ENCODE assay signal across 8 cellular contexts in genomic region chr7:143345428-143345900, GRCh38. TPM values are rescaled to one million over a fixed set of nuclear protein-coding genes. Genes with fewer than 3 reads are reported as not detected.
A peak's percentile ranks its signal among the peaks of the same experiment; 100 is the strongest.
DNase-seq lines count a peak whose midpoint lies in the region; FAIRE-seq and TF ChIP-seq lines count a peak whose summit lies in the region.

No MANE protein-coding gene starts in this region.

- peaks cover 4% of the 10 kb centered on the region for H3K27me3 Mint-ChIP-seq in activated naive CD8-positive, alpha-beta T cell

- TF ChIP-seq POLR2A in GM12892 (IDR thresholded peaks at IDR 0.05; ENCODE audit: low read depth, low read length): no peak

- peaks cover 6% of the 10 kb centered on the region for H3K4me1 Mint-ChIP-seq in activated naive CD8-positive, alpha-beta T cell (ENCODE audit: low read depth)

- no peaks in the 10 kb centered on the region for H3K36me3 ChIP-seq in iPS-15b (ENCODE audit: control insufficient read depth, insufficient read depth, low read length)

- H3K27ac Mint-ChIP-seq in activated naive CD8-positive, alpha-beta T cell: no peak overlapping the region

- H3K9ac ChIP-seq in iPS-15b (ENCODE audit: low read depth, low read length): peak overlapping the region; percentile 32

- H3K4me3 ChIP-seq in HFF-Myc (replicated peaks; ENCODE audit: low read depth, low read length) (no peak overlapping the region), iPS-15b (ENCODE audit: low read depth, low read length) (peak overlapping the region; percentile 45)

- H3K27me3 ChIP-seq in iPS-15b (ENCODE audit: control insufficient read depth, insufficient read depth, low read length): peaks cover 6% of the 10 kb centered on the region

- no peak for FAIRE-seq in GM12892 (lab: Jason Lieb, UNC)

- no peaks in the 10 kb centered on the region for H3K9me3 ChIP-seq in iPS-15b (ENCODE audit: control insufficient read depth, insufficient read depth, low read length)

- peak; percentile 62 for TF ChIP-seq CTCF in HFF-Myc (IDR thresholded peaks at IDR 0.05; ENCODE audit: low read depth, low read length, missing control alignments)

- H3K9me3 Mint-ChIP-seq in activated naive CD8-positive, alpha-beta T cell (ENCODE audit: low read depth): no peaks in the 10 kb centered on the region

- H3K36me3 Mint-ChIP-seq in activated naive CD8-positive, alpha-beta T cell: no peaks in the 10 kb centered on the region

- H3K4me1 ChIP-seq in iPS-15b (ENCODE audit: control insufficient read depth, insufficient read depth, low read length): peaks cover 3% of the 10 kb centered on the region

- peak; percentile 24 for DNase-seq in DMS79 (lab: John Stamatoyannopoulos, UW)
- DNase-seq in HFF-Myc (ENCODE audit: extremely low read depth, low read depth): peak; percentile 19
- peak; percentile 57 for DNase-seq in RPMI8226
- DNase-seq in stimulated activated CD4-positive, alpha-beta T cell treated with anti-CD3 and anti-CD28 coated beads, Interleukin-15, amount 100 ng/mL, for 48 hours (ENCODE audit: low read depth in 2 of 2): peak; percentile 51 to 57
- DNase-seq in GM12892 (ENCODE audit: insufficient read length): no peak
- DNase-seq in foreskin melanocyte: no peak

- H3K4me3 Mint-ChIP-seq in activated naive CD8-positive, alpha-beta T cell: peak overlapping the region; percentile 78

RNA-seq across cellular contexts. Expression of gene FAM131B, which starts 17.0 kb away (rescaled TPM):
- not detected for polyA plus RNA-seq in GM12892 (2012; ENCODE audit: missing spikeins)

RNA-seq across cellular contexts. Expression of gene CLCN1, which starts 29.6 kb away (rescaled TPM):
- polyA plus RNA-seq in GM12892 (2012; ENCODE audit: missing spikeins): not detected

RNA-seq across cellular contexts. Expression of gene ZYX, which starts 35.7 kb away (rescaled TPM):
- polyA plus RNA-seq in GM12892 (2012; ENCODE audit: missing spikeins): 26.2 TPM

RNA-seq across cellular contexts. Expression of gene CASP2, which starts 57.3 kb away (rescaled TPM):
- polyA plus RNA-seq in GM12892 (2012; ENCODE audit: missing spikeins): 21.0 TPM

Comparison
In these comparisons a context has a peak if more than half of its experiments do, and no peak if none do; other contexts are left out.
1. DNase-seq: peak in DMS79 (single experiment), HFF-Myc (single experiment), RPMI8226 (single experiment) and stimulated activated CD4-positive, alpha-beta T cell treated with anti-CD3 and anti-CD28 coated beads, Interleukin-15, amount 100 ng/mL, for 48 hours (2 of 2); none in GM12892 (single experiment) and foreskin melanocyte (single experiment).